ENCODE assay signal across 8 cellular contexts in genomic region chr14:100306506-100307214, GRCh38. TPM values are rescaled to one million over a fixed set of nuclear protein-coding genes. Genes with fewer than 3 reads are reported as not detected.
A peak's percentile ranks its signal among the peaks of the same experiment; 100 is the strongest.
DNase-seq lines count a peak whose midpoint lies in the region; ATAC-seq, FAIRE-seq and TF ChIP-seq lines count a peak whose summit lies in the region.

No MANE protein-coding gene starts in this region.

- ATAC-seq in HG02840 (IDR thresholded peaks at IDR 0.05; ENCODE audit: low FRiP score, unreplicated experiment): peak; percentile 81

- peak overlapping the region; percentile 93 for H3K4me2 ChIP-seq in astrocyte (ENCODE audit: low read length)

- H3K4me1 Mint-ChIP-seq in T-helper 2 cell treated with Interferon-gamma antibody and Interleukin-4, amounts not matched to agents 5 μg/mL and 100 μg/mL, for 36 hours (ENCODE audit: low read depth): peaks cover 25% of the 10 kb centered on the region
- peaks cover 2% of the 10 kb centered on the region for H3K4me1 Mint-ChIP-seq in astrocyte (ENCODE audit: low read depth, unreplicated experiment)

- H3K27ac ChIP-seq in astrocyte (ENCODE audit: low read depth, low read length) (peak overlapping the region; percentile 53), rectal smooth muscle tissue (ENCODE audit: low read depth, low read length) (peak overlapping the region; percentile 55)

- peak overlapping the region; percentile 76 for H3K4me3 Mint-ChIP-seq in T-helper 2 cell treated with Interferon-gamma antibody and Interleukin-4, amounts not matched to agents 5 μg/mL and 100 μg/mL, for 36 hours
- peak overlapping the region; percentile 85 for H3K4me3 Mint-ChIP-seq in astrocyte (ENCODE audit: unreplicated experiment)

- H3K4me1 ChIP-seq in astrocyte (ENCODE audit: insufficient read depth, low read length) (peaks cover 18% of the 10 kb centered on the region), rectal smooth muscle tissue (ENCODE audit: control insufficient read depth, insufficient read depth, low read length) (peaks cover 7% of the 10 kb centered on the region)

- peak overlapping the region; percentile 73 for H2AFZ ChIP-seq in astrocyte (ENCODE audit: low read depth, low read length)

- H3K9me3 Mint-ChIP-seq in T-helper 2 cell treated with Interferon-gamma antibody and Interleukin-4, amounts not matched to agents 5 μg/mL and 100 μg/mL, for 36 hours: no peaks in the 10 kb centered on the region
- H3K9me3 Mint-ChIP-seq in astrocyte (ENCODE audit: unreplicated experiment): no peaks in the 10 kb centered on the region

- H3K27me3 ChIP-seq in astrocyte (ENCODE audit: insufficient read depth, low read length) (no peaks in the 10 kb centered on the region), rectal smooth muscle tissue (ENCODE audit: control insufficient read depth, insufficient read depth, low read length) (no peaks in the 10 kb centered on the region)

- FAIRE-seq in astrocyte (lab: Jason Lieb, UNC) (no peak), urothelium cell line (lab: Jason Lieb, UNC) (peak; percentile 46)

- H3K4me3 ChIP-seq in astrocyte (ENCODE audit: insufficient read depth, low read depth, low read length): peak overlapping the region; percentile 78
- peak overlapping the region; percentile 63 for H3K4me3 ChIP-seq in rectal smooth muscle tissue (ENCODE audit: low read length)

- peaks cover 34% of the 10 kb centered on the region for H4K20me1 ChIP-seq in astrocyte (ENCODE audit: insufficient read depth, low read length)

- DNase-seq in NCI-H146 (lab: John Stamatoyannopoulos, UW): peak; percentile 89
- DNase-seq in T-helper 2 cell treated with Interferon-gamma antibody and Interleukin-4, amounts not matched to agents 5 μg/mL and 100 μg/mL, for 36 hours (ENCODE audit: low spot score): peak; percentile 87
- peak; percentile 65 for DNase-seq in astrocyte (ENCODE audit: low read depth)
- DNase-seq in hepatic stellate cell (ENCODE audit: low spot score): peak; percentile 96
- DNase-seq in urothelium cell line (ENCODE audit: low spot score): peak; percentile 94

- H3K27me3 Mint-ChIP-seq in T-helper 2 cell treated with Interferon-gamma antibody and Interleukin-4, amounts not matched to agents 5 μg/mL and 100 μg/mL, for 36 hours (ENCODE audit: low read depth): peaks cover 18% of the 10 kb centered on the region
- peaks cover 3% of the 10 kb centered on the region for H3K27me3 Mint-ChIP-seq in astrocyte (ENCODE audit: low read depth, unreplicated experiment)

- H3K27ac Mint-ChIP-seq in T-helper 2 cell treated with Interferon-gamma antibody and Interleukin-4, amounts not matched to agents 5 μg/mL and 100 μg/mL, for 36 hours: no peak overlapping the region
- H3K27ac Mint-ChIP-seq in astrocyte (ENCODE audit: unreplicated experiment): no peak overlapping the region

- H3K9me3 ChIP-seq in astrocyte (ENCODE audit: insufficient read depth, low read depth, low read length): no peaks in the 10 kb centered on the region

- TF ChIP-seq CTCF in astrocyte (IDR thresholded peaks at IDR 0.05; ENCODE audit: insufficient read depth, low read depth, low read length): no peak

- H3K36me3 Mint-ChIP-seq in T-helper 2 cell treated with Interferon-gamma antibody and Interleukin-4, amounts not matched to agents 5 μg/mL and 100 μg/mL, for 36 hours (ENCODE audit: low read depth): no peaks in the 10 kb centered on the region
- H3K36me3 Mint-ChIP-seq in astrocyte (ENCODE audit: low read depth, unreplicated experiment): no peaks in the 10 kb centered on the region

- peak overlapping the region; percentile 86 for H3K9ac ChIP-seq in astrocyte (ENCODE audit: low read length)
- H3K9ac ChIP-seq in rectal smooth muscle tissue (ENCODE audit: low read length): peak overlapping the region; percentile 58

- peak; percentile 42 for TF ChIP-seq POLR2A in GM15510 (IDR thresholded peaks at IDR 0.05; ENCODE audit: borderline replicate concordance, extremely low read depth, insufficient read length)

- H3K79me2 ChIP-seq in astrocyte (ENCODE audit: insufficient read depth, low read length): peaks cover 29% of the 10 kb centered on the region

- H3K36me3 ChIP-seq in astrocyte (ENCODE audit: insufficient read depth, low read length): no peaks in the 10 kb centered on the region
- H3K36me3 ChIP-seq in rectal smooth muscle tissue (ENCODE audit: control insufficient read depth, insufficient read depth, low read length): no peaks in the 10 kb centered on the region

RNA-seq across cellular contexts. Expression of gene SLC25A29, which starts 0.4 kb away (rescaled TPM):
- 24.3 and 30.2 TPM in 2 replicates for total RNA-seq in astrocyte

RNA-seq across cellular contexts. Expression of gene SLC25A47, which starts 16.5 kb away (rescaled TPM):
- not detected in 2 replicates for total RNA-seq in astrocyte

Comparison
In these comparisons a context has a peak if more than half of its experiments do, and no peak if none do; other contexts are left out.
1. Peak in every context shown above with its lines: DNase-seq, ATAC-seq, H3K4me3 ChIP-seq and H3K27ac ChIP-seq.